In the genomic region with DNA sequence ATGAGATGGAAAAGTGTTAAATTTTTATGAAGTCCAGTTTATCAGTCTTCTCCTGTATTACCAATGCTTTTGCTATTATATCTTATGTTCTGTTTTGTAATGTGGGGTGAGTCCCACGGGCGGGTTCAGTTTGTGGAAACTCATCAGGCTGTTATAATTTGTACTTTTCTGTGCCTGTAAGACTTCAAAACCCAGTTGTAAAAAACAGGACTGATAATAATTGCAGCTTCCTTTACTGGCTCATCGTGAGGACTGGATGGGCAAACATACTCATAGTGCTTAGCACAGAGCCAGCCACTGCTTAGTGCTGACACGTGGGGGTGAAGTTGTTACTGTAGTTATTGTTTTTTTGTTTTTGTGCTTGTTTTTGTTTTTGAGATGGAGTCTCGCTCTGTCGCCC, we compare ENCODE assay signal across 1 cellular context.
TF ChIP-seq lines count a peak whose summit lies in the region.

No MANE protein-coding gene starts in this region.

TF ChIP-seq in IMR-90, 13 proteins besides CTCF, POLR2A, EP300 and RAD21 (continued from another document):
- TF ChIP-seq, protein P1, sequence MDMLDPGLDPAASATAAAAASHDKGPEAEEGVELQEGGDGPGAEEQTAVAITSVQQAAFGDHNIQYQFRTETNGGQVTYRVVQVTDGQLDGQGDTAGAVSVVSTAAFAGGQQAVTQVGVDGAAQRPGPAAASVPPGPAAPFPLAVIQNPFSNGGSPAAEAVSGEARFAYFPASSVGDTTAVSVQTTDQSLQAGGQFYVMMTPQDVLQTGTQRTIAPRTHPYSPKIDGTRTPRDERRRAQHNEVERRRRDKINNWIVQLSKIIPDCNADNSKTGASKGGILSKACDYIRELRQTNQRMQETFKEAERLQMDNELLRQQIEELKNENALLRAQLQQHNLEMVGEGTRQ (IDR thresholded peaks at IDR 0.05; ENCODE audit: low read depth, low read length) = no peak
- TF ChIP-seq RCOR1 (IDR thresholded peaks at IDR 0.05; ENCODE audit: insufficient replicate concordance, low read length) (no peak), CHD1 (IDR thresholded peaks at IDR 0.05; ENCODE audit: low read depth, low read length) (no peak), MXI1 (IDR thresholded peaks at IDR 0.05; ENCODE audit: borderline replicate concordance, low read depth, low read length) (no peak), BHLHE40 (IDR thresholded peaks at IDR 0.05; ENCODE audit: low read depth, low read length) (no peak), SMC3 (IDR thresholded peaks at IDR 0.05; ENCODE audit: low read depth, low read length) (no peak)
TF ChIP-seq in IMR-90: peak in this region for 0.
